27 cellular contexts compared by ENCODE assay signal in the genomic region with DNA sequence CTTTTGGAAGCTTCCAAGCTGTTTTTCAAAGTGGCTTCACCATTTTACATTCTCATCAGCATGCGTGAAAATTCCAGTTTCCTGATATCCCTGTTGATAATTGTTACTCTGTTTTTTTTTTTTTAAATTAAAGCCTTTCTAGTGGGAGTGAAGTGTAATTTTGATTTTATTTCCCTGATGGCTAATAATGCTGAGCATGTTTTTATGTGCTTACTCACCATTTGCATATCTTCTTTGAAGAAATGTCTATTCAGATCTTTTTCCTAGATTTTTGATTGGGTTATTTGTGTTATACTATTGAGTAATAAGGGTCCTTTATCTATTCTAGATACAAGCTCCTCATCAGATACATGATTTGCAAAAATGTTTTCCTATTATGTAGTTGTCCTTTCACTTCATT.
"Had no signal": no experiment of that assay in that cellular context is flagged by ENCODE, and none has a peak within 500 bp of the region (broad histone marks: within the 10 kb centered on the region; RNA-seq: fewer than 3 reads in every experiment).

No MANE protein-coding gene starts in this region.

- DNase-seq: colonic mucosa; cortex of kidney; dermis blood vessel endothelial cell; dorsolateral prefrontal cortex; effector CD4-positive, alpha-beta T cell; effector CD8-positive, alpha-beta T cell; effector memory CD4-positive, alpha-beta T cell; effector memory CD8-positive, alpha-beta T cell; endodermal cell; erythroblast; esophagus squamous epithelium; foreskin fibroblast; foreskin keratinocyte; foreskin melanocyte; gastrocnemius medialis; glutamatergic neuron; head of caudate nucleus; heart left ventricle; heart right ventricle had no signal

- H3K36me3 ChIP-seq: colonic mucosa, esophagus muscularis mucosa, esophagus squamous epithelium, gastrocnemius medialis, gastroesophageal sphincter, heart left ventricle, heart right ventricle had no signal

- H3K4me3 ChIP-seq: colonic mucosa, coronary artery, dorsolateral prefrontal cortex, esophagus muscularis mucosa, esophagus squamous epithelium, gastrocnemius medialis, gastroesophageal sphincter, heart left ventricle, heart right ventricle had no signal

- ATAC-seq: effector memory CD8-positive, alpha-beta T cell; esophagus mucosa; foreskin keratinocyte; gastrocnemius medialis; gastroesophageal sphincter; heart left ventricle; heart right ventricle had no signal

- H3K27me3 ChIP-seq: colonic mucosa, dorsolateral prefrontal cortex, esophagus muscularis mucosa, foreskin keratinocyte, gastroesophageal sphincter had no signal

- H3K4me1 ChIP-seq: colonic mucosa, esophagus muscularis mucosa, esophagus squamous epithelium, gastrocnemius medialis, gastroesophageal sphincter, heart left ventricle, heart right ventricle had no signal

- FAIRE-seq: colon, endothelial cell of umbilical vein, frontal cortex had no signal

- H3K27ac ChIP-seq: colonic mucosa, coronary artery, dorsolateral prefrontal cortex, epithelial cell of prostate, esophagus muscularis mucosa, esophagus squamous epithelium, foreskin keratinocyte, gastrocnemius medialis, gastroesophageal sphincter, heart left ventricle, heart right ventricle had no signal

- H3K9me3 ChIP-seq: colonic mucosa, esophagus squamous epithelium, gastrocnemius medialis had no signal
